Comparison of ENCODE assay signal across 8 cellular contexts in the genomic region with DNA sequence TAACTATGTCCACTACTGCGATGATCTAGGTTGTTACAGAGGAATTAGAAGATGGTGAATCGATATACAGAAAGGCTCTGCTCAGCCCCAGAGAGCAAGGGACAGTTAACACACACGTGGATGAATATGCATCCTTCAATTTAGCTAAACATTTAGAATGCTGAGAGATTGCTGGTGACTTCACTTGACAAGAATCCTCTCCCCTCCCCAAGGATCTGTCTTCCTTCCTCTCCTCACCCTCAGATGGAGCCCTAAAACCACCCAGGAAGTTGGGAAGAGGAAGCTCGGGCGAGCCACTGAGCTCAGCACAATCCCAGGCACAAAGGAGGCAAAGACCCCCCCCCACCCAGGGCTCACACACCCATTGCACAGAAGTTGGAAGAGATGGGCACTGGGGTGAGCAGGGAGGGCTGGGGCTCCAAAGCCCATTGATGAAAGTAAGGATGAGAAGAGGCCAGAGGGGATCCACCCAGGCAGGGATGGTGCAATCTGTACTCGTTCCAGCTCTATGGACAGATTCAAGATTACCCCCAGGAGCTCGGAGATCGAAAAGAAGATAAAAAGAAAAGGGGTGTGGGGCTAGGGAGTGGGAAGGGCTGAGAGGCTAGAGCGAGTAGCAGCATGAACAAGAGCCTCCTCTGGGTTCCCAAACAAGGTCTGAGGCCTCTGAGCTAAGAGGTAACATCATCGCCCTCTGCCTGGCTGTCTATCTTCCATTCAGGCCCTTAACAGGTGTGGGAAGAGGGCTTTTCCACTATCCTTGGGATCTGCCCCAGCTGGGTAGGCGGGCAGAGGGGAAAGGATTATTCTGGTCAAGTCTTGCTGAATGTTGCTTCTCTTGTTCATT. TPM values are rescaled to one million over a fixed set of nuclear protein-coding genes. Genes with fewer than 3 reads are reported as not detected.
DNase-seq lines count a peak whose midpoint lies in the region; ATAC-seq and TF ChIP-seq lines count a peak whose summit lies in the region.

No MANE protein-coding gene starts in this region.

- ATAC-seq in WTC11 (no peak), HG02840 (IDR thresholded peaks at IDR 0.05; ENCODE audit: low FRiP score, unreplicated experiment) (no peak), GM19397 (IDR thresholded peaks at IDR 0.05; ENCODE audit: unreplicated experiment) (no peak)

- no peak for TF ChIP-seq CTCF in AG10803 (conservative IDR thresholded peaks at IDR 0.05; ENCODE audit: low read length)
- no peak for TF ChIP-seq CTCF in HEK293 (tag by site-specific recombination; IDR thresholded peaks at IDR 0.05)
- no peak for TF ChIP-seq CTCF in WTC11 (IDR thresholded peaks at IDR 0.05)
- TF ChIP-seq CTCF in progenitor cell of endocrine pancreas (IDR thresholded peaks at IDR 0.05; ENCODE audit: unreplicated experiment), result no peak

- peaks cover 29% of the 10 kb centered on the region for H3K4me1 Mint-ChIP-seq in WTC11
- peaks cover 18% of the 10 kb centered on the region for H3K4me1 Mint-ChIP-seq in progenitor cell of endocrine pancreas (ENCODE audit: low read depth)

- H3K4me1 ChIP-seq in HEK293 (ENCODE audit: control insufficient read depth, insufficient read depth, low read length), result peaks cover 7% of the 10 kb centered on the region

- H3K36me3 Mint-ChIP-seq in WTC11 (peaks cover 22% of the 10 kb centered on the region), progenitor cell of endocrine pancreas (ENCODE audit: insufficient read depth) (peaks cover 9% of the 10 kb centered on the region)

- no peaks in the 10 kb centered on the region for H3K9me3 ChIP-seq in HEK293 (ENCODE audit: control insufficient read depth, insufficient read depth, low read depth, low read length)

- CTCF ChIA-PET in HEK293 (lab: Yijun Ruan, JAX) (interaction anchor here (0.6 to 1.3 kb wide), 6 partner anchors 69 to 1832 kb away, joined by 3 to 8 read pairs (median 3); a partner anchor contains a TSS), WTC11 (lab: Charles Lee) (interaction anchor here (2.7 kb wide), 1 partner anchor 70 kb away, joined by 14 read pairs; a partner anchor contains a TSS)

- peak overlapping the region; percentile 86; the same call in 1 of the 2 replicates for H3K27ac ChIP-seq in HEK293 (ENCODE audit: extremely low read depth, low read depth, low read length)

- H3K36me3 ChIP-seq in HEK293 (ENCODE audit: control insufficient read depth in 2 of 2, insufficient read depth in 1 of 2, low read length in 2 of 2), result peaks cover 6 to 27% of the 10 kb centered on the region in 2 experiments; a peak in 2 of 3 replicates

- H3K27me3 Mint-ChIP-seq in WTC11 (ENCODE audit: low read depth) (no peaks in the 10 kb centered on the region; the same call in 1 of the 2 replicates), progenitor cell of endocrine pancreas (no peaks in the 10 kb centered on the region)

- H3K9me3 Mint-ChIP-seq in WTC11 (no peaks in the 10 kb centered on the region), progenitor cell of endocrine pancreas (ENCODE audit: low read depth) (peaks cover 7% of the 10 kb centered on the region)

- H3K27ac Mint-ChIP-seq in WTC11 (peak overlapping the region; percentile 90), progenitor cell of endocrine pancreas (peak overlapping the region; percentile 97)

- peak overlapping the region; percentile 82 for H3K4me3 ChIP-seq in AG10803 (ENCODE audit: low read length)
- peak overlapping the region; percentile 77 for H3K4me3 ChIP-seq in HEK293 (ENCODE audit: low read depth, low read length)

- peak; percentile 70 for DNase-seq in AG10803 (ENCODE audit: low read depth)
- no peak for DNase-seq in WTC11 (ENCODE audit: low spot score)
- DNase-seq in fibroblast of peridontal ligament (ENCODE audit: extremely low read depth), result peak; percentile 60
- no peak for DNase-seq in progenitor cell of endocrine pancreas (ENCODE audit: low spot score, unreplicated experiment)
- no peak for DNase-seq in middle frontal gyrus (ENCODE audit: extremely low spot score, low spot score)

- H3K4me3 Mint-ChIP-seq in WTC11 (peak overlapping the region; percentile 88), progenitor cell of endocrine pancreas (ENCODE audit: low read depth) (peak overlapping the region; percentile 87)

- POLR2A ChIA-PET in HEK293 (lab: Yijun Ruan, JAX), result interaction anchor here (0.6 to 3.2 kb wide), 6 partner anchors 11 to 149 kb away, joined by 3 to 24 read pairs (median 7); a partner anchor contains a TSS
- POLR2A ChIA-PET in WTC11 (lab: Charles Lee), result interaction anchor here (0.9 to 1.7 kb wide), 3 partner anchors 16 to 39 kb away, joined by 3 to 10 read pairs (median 3); a partner anchor contains a TSS

TF ChIP-seq in HEK293, 187 proteins besides CTCF, POLR2A, EP300 and RAD21 (continues in another document):
- TF ChIP-seq, protein P1, sequence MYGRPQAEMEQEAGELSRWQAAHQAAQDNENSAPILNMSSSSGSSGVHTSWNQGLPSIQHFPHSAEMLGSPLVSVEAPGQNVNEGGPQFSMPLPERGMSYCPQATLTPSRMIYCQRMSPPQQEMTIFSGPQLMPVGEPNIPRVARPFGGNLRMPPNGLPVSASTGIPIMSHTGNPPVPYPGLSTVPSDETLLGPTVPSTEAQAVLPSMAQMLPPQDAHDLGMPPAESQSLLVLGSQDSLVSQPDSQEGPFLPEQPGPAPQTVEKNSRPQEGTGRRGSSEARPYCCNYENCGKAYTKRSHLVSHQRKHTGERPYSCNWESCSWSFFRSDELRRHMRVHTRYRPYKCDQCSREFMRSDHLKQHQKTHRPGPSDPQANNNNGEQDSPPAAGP (tag by site-specific recombination; IDR thresholded peaks at IDR 0.05), result 0 out of 2 replicates have a peak, but pooled peaks have one; percentile 17
- TF ChIP-seq ZNF664 (tag by site-specific recombination; IDR thresholded peaks at IDR 0.05) (no peak), ZBTB48 (tag by site-specific recombination; IDR thresholded peaks at IDR 0.05) (no peak), GLIS1 (tag by site-specific recombination; IDR thresholded peaks at IDR 0.05) (peak; percentile 77), SP3 (tag by site-specific recombination; IDR thresholded peaks at IDR 0.05) (peak; percentile 4; the same call in 1 of the 2 replicates), IKZF3 (tag by site-specific recombination; IDR thresholded peaks at IDR 0.05) (peak; percentile 9; the same call in 1 of the 2 replicates), ZNF768 (tag by site-specific recombination; IDR thresholded peaks at IDR 0.05) (no peak), ZNF274 (IDR thresholded peaks at IDR 0.05; ENCODE audit: low read length) (no peak), ZNF274 (tag by site-specific recombination; IDR thresholded peaks at IDR 0.05; ENCODE audit: borderline replicate concordance) (no peak), SP2 (tag by site-specific recombination; IDR thresholded peaks at IDR 0.05) (peak; percentile 66), ZNF341 (tag by site-specific recombination; IDR thresholded peaks at IDR 0.05; ENCODE audit: low read depth) (0 out of 2 replicates have a peak, but pooled peaks have one; percentile 14), ZNF600 (tag by site-specific recombination; IDR thresholded peaks at IDR 0.05) (peak; percentile 49; the same call in 1 of the 2 replicates), ZBTB8A (tag by site-specific recombination; IDR thresholded peaks at IDR 0.05) (peak; percentile 72)

TF ChIP-seq in WTC11, 78 proteins besides CTCF, POLR2A, EP300 and RAD21:
- TF ChIP-seq NR2C2 (CRISPR knock-in tag; IDR thresholded peaks at IDR 0.05), result no peak
- TF ChIP-seq FOXJ3 (CRISPR knock-in tag; IDR thresholded peaks at IDR 0.05; ENCODE audit: borderline replicate concordance), result no peak
- no peak for TF ChIP-seq SOX15 (CRISPR knock-in tag; IDR thresholded peaks at IDR 0.05)
- no peak for TF ChIP-seq ATF1 (CRISPR knock-in tag; IDR thresholded peaks at IDR 0.05)
- no peak for TF ChIP-seq SMAD4 (CRISPR knock-in tag; IDR thresholded peaks at IDR 0.05)
- TF ChIP-seq ZNF671 (CRISPR knock-in tag; IDR thresholded peaks at IDR 0.05), result no peak

RNA-seq across cellular contexts. Expression of a gene that starts 1.3 kb away (rescaled TPM):
- total RNA-seq in WTC11 (2021) (46.4 to 51.2 TPM (median 50.0 TPM) in 3 replicates), progenitor cell of endocrine pancreas (39.7 and 40.8 TPM in 2 replicates)

RNA-seq across cellular contexts. Expression of a gene that starts 16.9 kb away (rescaled TPM):
- total RNA-seq in WTC11 (2021) (13.0 to 15.2 TPM (median 14.4 TPM) in 3 replicates), progenitor cell of endocrine pancreas (27.1 and 27.9 TPM in 2 replicates)

RNA-seq across cellular contexts. Expression of a gene that starts 31.9 kb away (rescaled TPM):
- total RNA-seq in WTC11 (2021), result 14.8 to 16.1 TPM (median 15.0 TPM) in 3 replicates
- total RNA-seq in progenitor cell of endocrine pancreas, result 22.6 and 24.1 TPM in 2 replicates

RNA-seq across cellular contexts. Expression of a gene that starts 37.8 kb away (rescaled TPM):
- total RNA-seq in WTC11 (2021), result 20.0 to 23.9 TPM (median 21.4 TPM) in 3 replicates
- 44.9 and 55.0 TPM in 2 replicates for total RNA-seq in progenitor cell of endocrine pancreas

RNA-seq across cellular contexts. Expression of a gene that starts 39.8 kb away (rescaled TPM):
- total RNA-seq in WTC11 (2021), result 60.0 to 70.7 TPM (median 60.9 TPM) in 3 replicates
- 89.9 and 98.4 TPM in 2 replicates for total RNA-seq in progenitor cell of endocrine pancreas

Comparison
In these comparisons a context has a peak if more than half of its experiments do, and no peak if none do; other contexts are left out.
1. DNase-seq: peak in AG10803 (single experiment) and fibroblast of peridontal ligament (single experiment); none in WTC11 (single experiment), progenitor cell of endocrine pancreas (single experiment) and middle frontal gyrus (single experiment).